Comparison of ENCODE assay signal across 25 cellular contexts in the genomic region with DNA sequence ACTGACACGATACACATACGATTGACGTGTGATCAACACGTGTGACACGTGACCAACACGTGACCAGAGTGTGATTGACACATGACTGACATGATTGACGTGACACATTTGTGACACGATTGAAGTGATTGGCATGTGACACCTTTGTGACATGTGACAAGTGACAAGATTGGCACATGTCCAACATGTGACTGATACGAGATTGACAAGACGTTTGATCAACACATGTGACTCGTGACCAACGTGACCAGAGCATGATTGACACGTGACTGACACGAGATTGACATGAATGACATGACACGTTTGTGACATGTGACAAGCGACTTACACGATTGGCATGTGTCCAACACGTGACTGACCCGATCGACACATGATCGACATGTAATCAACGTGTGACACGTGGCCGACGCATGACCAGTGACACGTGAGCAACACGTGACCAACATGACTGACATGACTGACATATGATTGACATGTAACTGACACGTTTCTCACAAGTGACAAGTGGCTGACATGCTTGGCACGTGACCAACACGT. TPM values are rescaled to one million over a fixed set of nuclear protein-coding genes. Genes with fewer than 3 reads are reported as not detected.
A peak's percentile ranks its signal among the peaks of the same experiment; 100 is the strongest.
DNase-seq lines count a peak whose midpoint lies in the region; ATAC-seq and TF ChIP-seq lines count a peak whose summit lies in the region.
"Had no signal": no experiment of that assay in that cellular context is flagged by ENCODE, and none has a peak within 500 bp of the region (broad histone marks: within the 10 kb centered on the region; RNA-seq: fewer than 3 reads in every experiment).

No MANE protein-coding gene starts in this region.

- H2BK5ac ChIP-seq in mesenchymal stem cell (ENCODE audit: low read depth, low read length, poor library complexity, severe bottlenecking) = no peak overlapping the region

- no peaks in the 10 kb centered on the region for H3K27me3 ChIP-seq in mesenchymal stem cell (ENCODE audit: control insufficient read depth in 1 of 2, insufficient read depth in 1 of 2, low read length in 2 of 2)
- H3K27me3 ChIP-seq: brain microvascular endothelial cell, colonic mucosa, left lung, upper lobe of right lung had no signal

- peaks cover 0 to 21% of the 10 kb centered on the region in 2 experiments for H3K36me3 ChIP-seq in mesenchymal stem cell (ENCODE audit: control insufficient read depth in 1 of 2, insufficient read depth in 2 of 2, low read depth in 1 of 2, low read length in 2 of 2)
- H3K36me3 ChIP-seq: brain microvascular endothelial cell, colonic mucosa, left lung, upper lobe of right lung had no signal

- in situ Hi-C loops in astrocyte of the spinal cord (cut with HindIII; ENCODE audit: low sequenced_read_pairs) = no loop called here

- H3K79me1 ChIP-seq in mesenchymal stem cell (replicated peaks; ENCODE audit: low read length, poor library complexity, severe bottlenecking) = no peaks in the 10 kb centered on the region

- no peak overlapping the region for H4K91ac ChIP-seq in mesenchymal stem cell (ENCODE audit: low read length)

- no peak for TF ChIP-seq CTCF in natural killer cell (IDR thresholded peaks at IDR 0.05)
- no peak for TF ChIP-seq CTCF in astrocyte of the spinal cord (IDR thresholded peaks at IDR 0.05; ENCODE audit: low read depth, low read length)
- no peak for TF ChIP-seq CTCF in fibroblast of mammary gland (conservative IDR thresholded peaks at IDR 0.05; ENCODE audit: control insufficient read depth, insufficient read depth, low read depth, low read length)

- H3K27ac Mint-ChIP-seq in natural killer cell = peak overlapping the region in 1 of 2 donors; percentile 16
- no peak overlapping the region for H3K27ac Mint-ChIP-seq in natural killer cell treated with Interleukin-12 subunit alpha and Interleukin-12 subunit beta and Interleukin-15 and Interleukin-18, amount 100 ng/mL, for 72 hours
- H3K27ac Mint-ChIP-seq in activated T-helper 1 cell treated with anti-CD3 and anti-CD28 coated beads, Interleukin-12 subunit alpha, Interleukin-12 subunit beta, Interleukin-2, Interleukin-4 antibody, amounts not matched to agents 30 ng/mL and 10 ng/mL and 1 ng/mL, durations not matched to agents 14 hours and 24 hours and 36 hours = no peak overlapping the region
- H3K27ac Mint-ChIP-seq: activated naive CD4-positive, alpha-beta T cell treated with anti-CD3 and anti-CD28 coated beads, Interleukin-2, amount 50 U/mL, for 72 hours; activated T-helper 17 cell treated with anti-CD3 and anti-CD28 coated beads, Interleukin-2, amount 50 U/mL, for 72 hours; nephron progenitor cell; WTC11 had no signal

- H3K23ac ChIP-seq in mesenchymal stem cell (ENCODE audit: low read length in 2 of 2) = no peak overlapping the region

- no peak overlapping the region for H2AK5ac ChIP-seq in mesenchymal stem cell (ENCODE audit: low read length, severe bottlenecking)

- no peaks in the 10 kb centered on the region for H3K4me1 ChIP-seq in mesenchymal stem cell (ENCODE audit: control insufficient read depth, insufficient read depth, low read depth, low read length)
- H3K4me1 ChIP-seq: Caco-2, colonic mucosa, left lung, upper lobe of right lung had no signal

- no peak overlapping the region for H2BK12ac ChIP-seq in mesenchymal stem cell (ENCODE audit: low read length in 2 of 2)

- H2BK120ac ChIP-seq in mesenchymal stem cell (ENCODE audit: low read depth, low read length) = no peak overlapping the region

- no peak overlapping the region for H3K4me3 ChIP-seq in astrocyte of the spinal cord (ENCODE audit: low read depth, low read length)
- no peak overlapping the region for H3K4me3 ChIP-seq in fibroblast of mammary gland (ENCODE audit: control insufficient read depth, low read depth, low read length)
- no peak overlapping the region for H3K4me3 ChIP-seq in mesenchymal stem cell (ENCODE audit: insufficient read depth in 1 of 2, low read depth in 1 of 2, low read length in 2 of 2)
- H3K4me3 ChIP-seq: BLaER1 treated with 17β-estradiol and CSF1 and Interleukin-3, amounts not matched to agents 10 nM and 100 nM; colonic mucosa; left lung; SK-N-MC; upper lobe of right lung had no signal

- ATAC-seq in natural killer cell = peak in 1 of 3 donors; percentile 5
- no peak for ATAC-seq in natural killer cell treated with Interleukin-12 subunit alpha and Interleukin-12 subunit beta and Interleukin-15 and Interleukin-18, amount 100 ng/mL, for 72 hours
- ATAC-seq: activated naive CD4-positive, alpha-beta T cell treated with anti-CD3 and anti-CD28 coated beads, Interleukin-2, amount 50 U/mL, for 72 hours; activated T-helper 17 cell treated with anti-CD3 and anti-CD28 coated beads, Interleukin-2, amount 50 U/mL, for 72 hours; left lung; Panc1; upper lobe of right lung; WTC11 had no signal

- H3K4me3 Mint-ChIP-seq in natural killer cell = no peak overlapping the region
- H3K4me3 Mint-ChIP-seq in natural killer cell treated with Interleukin-12 subunit alpha and Interleukin-12 subunit beta and Interleukin-15 and Interleukin-18, amount 100 ng/mL, for 72 hours = no peak overlapping the region
- no peak overlapping the region for H3K4me3 Mint-ChIP-seq in activated T-helper 1 cell treated with anti-CD3 and anti-CD28 coated beads, Interleukin-12 subunit alpha, Interleukin-12 subunit beta, Interleukin-2, Interleukin-4 antibody, amounts not matched to agents 30 ng/mL and 10 ng/mL and 1 ng/mL, durations not matched to agents 14 hours and 24 hours and 36 hours
- H3K4me3 Mint-ChIP-seq: activated T-helper 17 cell treated with anti-CD3 and anti-CD28 coated beads, Interleukin-2, amount 50 U/mL, for 72 hours; immature natural killer cell; nephron progenitor cell; WTC11 had no signal

- H3K36me3 Mint-ChIP-seq in natural killer cell = peaks cover 25% of the 10 kb centered on the region
- H3K36me3 Mint-ChIP-seq in natural killer cell treated with Interleukin-12 subunit alpha and Interleukin-12 subunit beta and Interleukin-15 and Interleukin-18, amount 100 ng/mL, for 72 hours = peaks cover 32% of the 10 kb centered on the region
- H3K36me3 Mint-ChIP-seq in activated T-helper 1 cell treated with anti-CD3 and anti-CD28 coated beads, Interleukin-12 subunit alpha, Interleukin-12 subunit beta, Interleukin-2, Interleukin-4 antibody, amounts not matched to agents 30 ng/mL and 10 ng/mL and 1 ng/mL, durations not matched to agents 14 hours and 24 hours and 36 hours (ENCODE audit: low read depth) = peaks cover 5% of the 10 kb centered on the region

- H4K8ac ChIP-seq in mesenchymal stem cell (ENCODE audit: low read length) = no peak overlapping the region

- H3K27me3 Mint-ChIP-seq in natural killer cell (ENCODE audit: low read depth in 2 of 2) = no peaks in the 10 kb centered on the region
- H3K27me3 Mint-ChIP-seq in natural killer cell treated with Interleukin-12 subunit alpha and Interleukin-12 subunit beta and Interleukin-15 and Interleukin-18, amount 100 ng/mL, for 72 hours = no peaks in the 10 kb centered on the region
- H3K27me3 Mint-ChIP-seq in activated T-helper 1 cell treated with anti-CD3 and anti-CD28 coated beads, Interleukin-12 subunit alpha, Interleukin-12 subunit beta, Interleukin-2, Interleukin-4 antibody, amounts not matched to agents 30 ng/mL and 10 ng/mL and 1 ng/mL, durations not matched to agents 14 hours and 24 hours and 36 hours (ENCODE audit: insufficient read depth) = no peaks in the 10 kb centered on the region
- H3K27me3 Mint-ChIP-seq: activated T-helper 17 cell treated with anti-CD3 and anti-CD28 coated beads, Interleukin-2, amount 50 U/mL, for 72 hours had no signal

- H3K9me3 ChIP-seq in mesenchymal stem cell (ENCODE audit: control insufficient read depth, low read length) = peaks cover 51% of the 10 kb centered on the region
- H3K9me3 ChIP-seq: colonic mucosa had no signal

- peaks cover 7 to 11% of the 10 kb centered on the region in 2 donors for H3K4me1 Mint-ChIP-seq in natural killer cell
- peaks cover 7 to 16% of the 10 kb centered on the region in 2 donors for H3K4me1 Mint-ChIP-seq in natural killer cell treated with Interleukin-12 subunit alpha and Interleukin-12 subunit beta and Interleukin-15 and Interleukin-18, amount 100 ng/mL, for 72 hours (ENCODE audit: low read depth in 2 of 2)
- H3K4me1 Mint-ChIP-seq in activated T-helper 1 cell treated with anti-CD3 and anti-CD28 coated beads, Interleukin-12 subunit alpha, Interleukin-12 subunit beta, Interleukin-2, Interleukin-4 antibody, amounts not matched to agents 30 ng/mL and 10 ng/mL and 1 ng/mL, durations not matched to agents 14 hours and 24 hours and 36 hours (ENCODE audit: low read depth) = no peaks in the 10 kb centered on the region
- H3K4me1 Mint-ChIP-seq: nephron progenitor cell, WTC11 had no signal

- WGBS in mesenchymal stem cell = 96% methylated on average over 30 of the region's 30 CpGs

- no peak overlapping the region for H2AFZ ChIP-seq in mesenchymal stem cell (ENCODE audit: low read depth, low read length)

- no peak overlapping the region for H3K9ac ChIP-seq in mesenchymal stem cell (ENCODE audit: low read length)
- H3K9ac ChIP-seq: BLaER1 treated with 17β-estradiol and CSF1 and Interleukin-3, amounts not matched to agents 10 nM and 100 nM had no signal

- H3K27ac ChIP-seq in mesenchymal stem cell (ENCODE audit: low read length, poor library complexity, severe bottlenecking) = no peak overlapping the region
- H3K27ac ChIP-seq: BLaER1 treated with 17β-estradiol and CSF1 and Interleukin-3, amounts not matched to agents 10 nM and 100 nM; brain microvascular endothelial cell; colonic mucosa; left lung; SK-N-MC; upper lobe of right lung had no signal

- no peak overlapping the region for H2BK15ac ChIP-seq in mesenchymal stem cell (ENCODE audit: low read depth, poor library complexity, severe bottlenecking)

- peaks cover 17 to 20% of the 10 kb centered on the region in 2 donors for H3K9me3 Mint-ChIP-seq in natural killer cell
- peaks cover 19% of the 10 kb centered on the region for H3K9me3 Mint-ChIP-seq in natural killer cell treated with Interleukin-12 subunit alpha and Interleukin-12 subunit beta and Interleukin-15 and Interleukin-18, amount 100 ng/mL, for 72 hours
- peaks cover 56% of the 10 kb centered on the region for H3K9me3 Mint-ChIP-seq in activated T-helper 1 cell treated with anti-CD3 and anti-CD28 coated beads, Interleukin-12 subunit alpha, Interleukin-12 subunit beta, Interleukin-2, Interleukin-4 antibody, amounts not matched to agents 30 ng/mL and 10 ng/mL and 1 ng/mL, durations not matched to agents 14 hours and 24 hours and 36 hours

- H3K18ac ChIP-seq in mesenchymal stem cell (ENCODE audit: low read depth in 1 of 2, low read length in 2 of 2) = no peak overlapping the region

- H3K4me2 ChIP-seq in mesenchymal stem cell (ENCODE audit: low read length, poor library complexity, severe bottlenecking) = no peak overlapping the region
- H3K4me2 ChIP-seq: BLaER1 treated with 17β-estradiol and CSF1 and Interleukin-3, amounts not matched to agents 10 nM and 100 nM had no signal

- intact Hi-C loops in natural killer cell (cut with micrococcal nuclease) = no loop called here
- intact Hi-C loops in activated T-helper 1 cell treated with anti-CD3 and anti-CD28 coated beads, Interleukin-12 subunit alpha, Interleukin-12 subunit beta, Interleukin-2, Interleukin-4 antibody, amounts not matched to agents 30 ng/mL and 10 ng/mL and 1 ng/mL, durations not matched to agents 14 hours and 24 hours and 36 hours (cut with micrococcal nuclease) = no loop called here

- DNase-seq in natural killer cell (peak; percentile 16), astrocyte of the spinal cord (ENCODE audit: low read depth, low spot score) (peak; percentile 10), fibroblast of mammary gland (ENCODE audit: low read depth) (peak; percentile 42), NCI-H82 treated with DMSO at 0.1 percent for 48 hours (lab: John Stamatoyannopoulos, UW; ENCODE audit: unreplicated experiment) (no peak), NCI-H2227 (lab: John Stamatoyannopoulos, UW; ENCODE audit: unreplicated experiment) (no peak), mesenchymal stem cell (no peak)
- no peak for DNase-seq in natural killer cell treated with Interleukin-12 subunit alpha and Interleukin-12 subunit beta and Interleukin-15 and Interleukin-18, amount 100 ng/mL, for 72 hours (ENCODE audit: low spot score)
- DNase-seq in activated T-helper 1 cell treated with anti-CD3 and anti-CD28 coated beads, Interleukin-12 subunit alpha, Interleukin-12 subunit beta, Interleukin-2, Interleukin-4 antibody, amounts not matched to agents 30 ng/mL and 10 ng/mL and 1 ng/mL, durations not matched to agents 14 hours and 24 hours and 36 hours (ENCODE audit: low spot score) = no peak
- DNase-seq: brain microvascular endothelial cell, Caco-2, colonic mucosa, foreskin fibroblast, immature natural killer cell, NCI-H1105 treated with DMSO at 0.1 percent for 48 hours, NCI-H2081 treated with DMSO at 0.1 percent for 48 hours, NCI-H510A, nephron progenitor cell, upper lobe of right lung had no signal

- H3K4ac ChIP-seq in mesenchymal stem cell (ENCODE audit: low read depth in 1 of 2, low read length in 2 of 2) = no peak overlapping the region

- no peak overlapping the region for H3K14ac ChIP-seq in mesenchymal stem cell (ENCODE audit: low read length in 2 of 2)

RNA-seq across cellular contexts. Expression of gene CRPPA, which starts 22.0 kb away (rescaled TPM):
- total RNA-seq in natural killer cell = 1 to 10 TPM; 2.1 to 4.7 (median 2.5) TPM
- 1 to 10 TPM; 1.7 to 2.1 TPM for total RNA-seq in natural killer cell treated with Interleukin-12 subunit alpha and Interleukin-12 subunit beta and Interleukin-15 and Interleukin-18, amount 100 ng/mL, for 72 hours
- 0.91 and 1.1 TPM in 2 replicates for total RNA-seq in activated T-helper 1 cell treated with anti-CD3 and anti-CD28 coated beads, Interleukin-12 subunit alpha, Interleukin-12 subunit beta, Interleukin-2, Interleukin-4 antibody, amounts not matched to agents 30 ng/mL and 10 ng/mL and 1 ng/mL, durations not matched to agents 14 hours and 24 hours and 36 hours
- polyA plus RNA-seq in mesenchymal stem cell (2013, experiment 1 of 2) = 0.73 TPM
- 1.1 TPM for polyA plus RNA-seq in mesenchymal stem cell (2013, experiment 2 of 2)

Comparison
In these comparisons a context has a peak if more than half of its experiments do, and no peak if none do; other contexts are left out.
1. DNase-seq: peak in natural killer cell (single experiment), astrocyte of the spinal cord (single experiment) and fibroblast of mammary gland (single experiment); none in natural killer cell treated with Interleukin-12 subunit alpha and Interleukin-12 subunit beta and Interleukin-15 and Interleukin-18, amount 100 ng/mL, for 72 hours (single experiment), NCI-H82 treated with DMSO at 0.1 percent for 48 hours (single experiment), NCI-H2227 (single experiment), activated T-helper 1 cell treated with anti-CD3 and anti-CD28 coated beads, Interleukin-12 subunit alpha, Interleukin-12 subunit beta, Interleukin-2, Interleukin-4 antibody, amounts not matched to agents 30 ng/mL and 10 ng/mL and 1 ng/mL, durations not matched to agents 14 hours and 24 hours and 36 hours (single experiment) and mesenchymal stem cell (single experiment).